ENCODE assay signal across 28 cellular contexts in genomic region chr20:54605319-54605718, GRCh38.
"Had no signal": no experiment of that assay in that cellular context is flagged by ENCODE, and none has a peak within 500 bp of the region (broad histone marks: within the 10 kb centered on the region; RNA-seq: fewer than 3 reads in every experiment).

No MANE protein-coding gene starts in this region.

- H3K4me1 ChIP-seq: foreskin keratinocyte, gastroesophageal sphincter, left lung had no signal

- H3K9me3 ChIP-seq: gastroesophageal sphincter, left lung had no signal

- H3K9me3 Mint-ChIP-seq: memory B cell had no signal

- ATAC-seq: esophagus mucosa, foreskin keratinocyte, gastroesophageal sphincter, heart right ventricle, left cardiac atrium, left lung, left ventricle myocardium superior had no signal

- H3K27me3 ChIP-seq: foreskin keratinocyte, gastroesophageal sphincter, heart right ventricle, left lung had no signal

- H3K27ac ChIP-seq: coronary artery, dorsolateral prefrontal cortex, epithelial cell of prostate, foreskin keratinocyte, gastroesophageal sphincter, heart right ventricle, left lung had no signal

- H3K36me3 ChIP-seq: gastroesophageal sphincter, left lung had no signal

- DNase-seq: cerebellar nuclear complex; dermis blood vessel endothelial cell; dorsolateral prefrontal cortex; effector CD4-positive, alpha-beta T cell; effector memory CD4-positive, alpha-beta T cell; erythroblast; foreskin keratinocyte; head of caudate nucleus; heart right ventricle; hippocampal formation; left cardiac atrium; left lung; left ventricle myocardium superior; mammary epithelial cell; mesendoderm; midbrain; naive B cell had no signal

- FAIRE-seq: colon, endometrium, frontal cortex, islet of Langerhans, keratinocyte had no signal

- H3K27ac Mint-ChIP-seq: memory B cell had no signal

- H3K4me3 ChIP-seq: coronary artery, dorsolateral prefrontal cortex, gastroesophageal sphincter, heart right ventricle, left lung, lung had no signal

- H3K4me3 Mint-ChIP-seq: memory B cell, naive B cell had no signal

- H3K36me3 Mint-ChIP-seq: naive B cell had no signal
